In genomic region chr17:17951524-17951923, GRCh38 we compare ENCODE assay signal across 1 cellular context.
TF ChIP-seq lines count a peak whose summit lies in the region.

No MANE protein-coding gene starts in this region.

TF ChIP-seq in WTC11, 78 proteins besides CTCF, POLR2A, EP300 and RAD21:
- no peak for TF ChIP-seq AR (CRISPR knock-in tag; IDR thresholded peaks at IDR 0.05)
- TF ChIP-seq NFE2L1 (CRISPR knock-in tag; IDR thresholded peaks at IDR 0.05): no peak
- TF ChIP-seq ATF2 (CRISPR knock-in tag; IDR thresholded peaks at IDR 0.05; ENCODE audit: borderline replicate concordance, low read depth): no peak
- no peak for TF ChIP-seq SMAD4 (CRISPR knock-in tag; IDR thresholded peaks at IDR 0.05)
- no peak for TF ChIP-seq ELF4 (CRISPR knock-in tag; IDR thresholded peaks at IDR 0.05; ENCODE audit: low read depth)
- no peak for TF ChIP-seq CBFB (CRISPR knock-in tag; IDR thresholded peaks at IDR 0.05; ENCODE audit: low read depth)
